1 cellular context compared by ENCODE assay signal in genomic region chr7:22332481-22332880, GRCh38.
TF ChIP-seq lines count a peak whose summit lies in the region.

No MANE protein-coding gene starts in this region.

TF ChIP-seq in WTC11, 78 proteins besides CTCF, POLR2A, EP300 and RAD21 (continued from another document):
- TF ChIP-seq ZNF263 (CRISPR knock-in tag; IDR thresholded peaks at IDR 0.05; ENCODE audit: low read depth) (no peak), NFYB (CRISPR knock-in tag; conservative IDR thresholded peaks at IDR 0.05; ENCODE audit: low read depth) (no peak), ZMAT4 (CRISPR knock-in tag; IDR thresholded peaks at IDR 0.05) (no peak), HMGA2 (CRISPR knock-in tag; IDR thresholded peaks at IDR 0.05) (no peak), ZNF532 (CRISPR knock-in tag; IDR thresholded peaks at IDR 0.05; ENCODE audit: borderline replicate concordance) (no peak), TP53 (CRISPR knock-in tag; IDR thresholded peaks at IDR 0.05) (no peak)
TF ChIP-seq in WTC11: peak in this region for 0.
